ENCODE assay signal across 12 cellular contexts in the genomic region with DNA sequence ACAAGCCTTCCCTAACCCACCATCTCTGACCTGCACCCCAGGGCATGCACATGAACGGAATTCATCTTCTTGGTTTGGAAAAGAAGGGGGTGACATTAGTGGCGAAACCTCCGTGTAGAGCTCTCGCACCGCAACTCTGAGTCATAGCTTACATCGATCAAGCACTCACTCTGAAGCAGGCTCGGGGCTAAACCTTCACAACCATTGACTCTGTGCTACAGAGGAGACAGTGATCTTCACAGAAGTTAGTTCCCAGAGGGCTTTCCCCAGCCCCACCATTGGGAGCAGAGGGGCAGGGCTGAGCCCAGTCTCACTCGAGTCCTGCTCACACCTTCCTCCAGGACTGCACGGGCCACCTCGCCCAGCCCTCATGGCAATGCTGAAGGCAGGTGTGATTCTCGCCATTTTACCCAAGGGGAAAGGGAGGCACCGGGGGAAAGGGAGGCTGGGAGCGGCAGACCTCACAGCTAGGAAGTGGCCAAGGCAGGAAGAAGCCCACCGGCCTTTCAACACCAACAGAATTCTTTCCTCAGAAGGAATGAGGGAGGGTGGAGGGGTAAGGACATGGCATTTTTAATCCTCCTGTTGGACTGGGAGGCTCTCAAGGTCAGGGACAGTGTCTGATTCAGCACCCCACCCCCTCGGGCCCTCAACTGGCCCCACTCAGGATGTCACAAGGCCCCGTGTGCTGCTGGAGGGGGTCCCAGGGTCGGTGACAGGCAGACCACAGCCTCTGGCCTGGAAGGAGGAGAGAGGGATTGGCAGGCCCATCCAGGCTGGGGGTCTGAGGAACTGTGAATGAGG. TPM values are rescaled to one million over a fixed set of nuclear protein-coding genes. Genes with fewer than 3 reads are reported as not detected.
DNase-seq lines count a peak whose midpoint lies in the region; ATAC-seq, FAIRE-seq and TF ChIP-seq lines count a peak whose summit lies in the region.
"Had no signal": no experiment of that assay in that cellular context is flagged by ENCODE, and none has a peak within 500 bp of the region (broad histone marks: within the 10 kb centered on the region; RNA-seq: fewer than 3 reads in every experiment).

No MANE protein-coding gene starts in this region.

- H3K9me3 ChIP-seq in fibroblast of lung (ENCODE audit: control insufficient read depth, insufficient read depth, low read depth, low read length) (no peaks in the 10 kb centered on the region), sigmoid colon (no peaks in the 10 kb centered on the region)

- no peaks in the 10 kb centered on the region for H3K36me3 Mint-ChIP-seq in progenitor cell of endocrine pancreas (ENCODE audit: insufficient read depth)

- H3K27me3 ChIP-seq in fibroblast of lung (ENCODE audit: control insufficient read depth, insufficient read depth, low read length) (no peaks in the 10 kb centered on the region), sigmoid colon (no peaks in the 10 kb centered on the region)

- no peak for ATAC-seq in HG02852 (IDR thresholded peaks at IDR 0.05; ENCODE audit: unreplicated experiment)

- peak; percentile 67 for FAIRE-seq in RCC 7860 (lab: Jason Lieb, UNC)

- peaks cover 2% of the 10 kb centered on the region for H3K4me1 Mint-ChIP-seq in progenitor cell of endocrine pancreas (ENCODE audit: low read depth)

- H3K4me2 ChIP-seq in fibroblast of lung (ENCODE audit: extremely low read depth, insufficient read depth, low read length), result peak overlapping the region; percentile 64

- peak overlapping the region; percentile 90 for H3K27ac ChIP-seq in fibroblast of lung (ENCODE audit: insufficient read depth, low read length)
- H3K27ac ChIP-seq in sigmoid colon, result peak overlapping the region; percentile 96 to 98 (median 98)

- H3K4me3 ChIP-seq in fibroblast of lung (replicated peaks in 1 of 4; ENCODE audit: control extremely low read depth in 1 of 4, insufficient read depth in 1 of 4, low read depth in 3 of 4, low read length in 4 of 4), result peak overlapping the region in 2 of 4 experiments; percentile 1 to 21
- peak overlapping the region; percentile 7 to 88 (median 57) for H3K4me3 ChIP-seq in sigmoid colon

- H4K20me1 ChIP-seq in fibroblast of lung (ENCODE audit: control insufficient read depth, extremely low read depth, insufficient read depth, low read length), result no peaks in the 10 kb centered on the region

- H3K9me3 Mint-ChIP-seq in progenitor cell of endocrine pancreas (ENCODE audit: low read depth), result no peaks in the 10 kb centered on the region
- H3K9me3 Mint-ChIP-seq: T-helper 1 cell treated with Interleukin-12 subunit alpha and Interleukin-12 subunit beta and Interleukin-4 antibody, amounts not matched to agents 30 μg/mL and 1 μg/mL, for 36 hours had no signal

- intact Hi-C loops in sigmoid colon (cut with DNase I), result no loop called here

- H3K4me1 ChIP-seq in fibroblast of lung (ENCODE audit: control insufficient read depth, extremely low read depth, insufficient read depth, low read length), result peaks cover 33% of the 10 kb centered on the region
- H3K4me1 ChIP-seq in sigmoid colon, result peaks cover 0 to 47% (median 40%) of the 10 kb centered on the region in 4 donors

- H3K36me3 ChIP-seq in fibroblast of lung (ENCODE audit: control insufficient read depth, insufficient read depth, low read length) (no peaks in the 10 kb centered on the region), sigmoid colon (peaks cover 26 to 31% (median 30%) of the 10 kb centered on the region in 4 donors)

- peaks cover 35% of the 10 kb centered on the region for H3K79me2 ChIP-seq in fibroblast of lung (ENCODE audit: control insufficient read depth, insufficient read depth, low read length)

- 74 to 76% methylated on average over 17 of the region's 17 CpGs for WGBS in sigmoid colon, 2 donors

- no peak for TF ChIP-seq POLR2A in sigmoid colon (IDR thresholded peaks at IDR 0.05)

- no peak overlapping the region for H3K4me3 Mint-ChIP-seq in progenitor cell of endocrine pancreas (ENCODE audit: low read depth)
- H3K4me3 Mint-ChIP-seq: T-helper 1 cell treated with Interleukin-12 subunit alpha and Interleukin-12 subunit beta and Interleukin-4 antibody, amounts not matched to agents 30 μg/mL and 1 μg/mL, for 36 hours had no signal

- TF ChIP-seq CTCF in fibroblast of lung (conservative IDR thresholded peaks at IDR 0.05 in 1 of 2, IDR thresholded peaks at IDR 0.05 in 1 of 2; ENCODE audit: low read depth in 1 of 2, low read length in 2 of 2) (no peak), sigmoid colon (IDR thresholded peaks at IDR 0.05) (no peak), progenitor cell of endocrine pancreas (IDR thresholded peaks at IDR 0.05; ENCODE audit: unreplicated experiment) (no peak)

- peak; percentile 93 for DNase-seq in EL
- DNase-seq in RCC 7860 (ENCODE audit: low spot score), result peak; percentile 59
- DNase-seq in fibroblast of lung (ENCODE audit: low read depth in 2 of 2), result peak; percentile 88 to 90
- peak; percentile 74 for DNase-seq in sigmoid colon
- DNase-seq in progenitor cell of endocrine pancreas (ENCODE audit: low spot score, unreplicated experiment), result no peak
- DNase-seq in NCI-H1694 treated with DMSO at 0.1 percent for 48 hours (lab: John Stamatoyannopoulos, UW), result no peak
- no peak for DNase-seq in C1 segment of cervical spinal cord (lab: John Stamatoyannopoulos, UW)
- DNase-seq: DND-41, NCI-H2029 treated with DMSO at 0.1 percent for 48 hours, nucleus accumbens had no signal

- no peak for TF ChIP-seq EP300 in sigmoid colon (IDR thresholded peaks at IDR 0.05)

- no peak overlapping the region for H3K27ac Mint-ChIP-seq in progenitor cell of endocrine pancreas
- H3K27ac Mint-ChIP-seq: T-helper 1 cell treated with Interleukin-12 subunit alpha and Interleukin-12 subunit beta and Interleukin-4 antibody, amounts not matched to agents 30 μg/mL and 1 μg/mL, for 36 hours had no signal

- H3K27me3 Mint-ChIP-seq in progenitor cell of endocrine pancreas, result peaks cover 11% of the 10 kb centered on the region

- no peak overlapping the region for H2AFZ ChIP-seq in fibroblast of lung (ENCODE audit: low read length)

- H3K9ac ChIP-seq in fibroblast of lung (ENCODE audit: insufficient read depth, low read length), result peak overlapping the region; percentile 71

RNA-seq across cellular contexts. Expression of gene IL17B, which starts 25.9 kb away (rescaled TPM):
- not detected in 2 replicates for total RNA-seq in fibroblast of lung
- 0.34 TPM in 1 of 2 replicates, not detected in the other for polyA plus RNA-seq in fibroblast of lung
- not detected in 2 replicates for polyA plus RNA-seq in fibroblast of lung (2012)
- polyA minus RNA-seq in fibroblast of lung (ENCODE audit: low replicate concordance), result not detected in 2 replicates
- total RNA-seq in sigmoid colon, result 1 to 10 TPM; 3.0 to 9.6 (median 5.6) TPM
- polyA plus RNA-seq in sigmoid colon, result under 1 TPM in 1 of 3 donors, not detected in 2; 0.82 TPM
- not detected in 2 replicates for total RNA-seq in progenitor cell of endocrine pancreas

RNA-seq across cellular contexts. Expression of gene PCYOX1L, which starts 47.1 kb away (rescaled TPM):
- total RNA-seq in fibroblast of lung (4.9 and 7.6 TPM in 2 replicates), sigmoid colon (1 to 10 TPM; 2.5 to 3.9 (median 3.5) TPM), progenitor cell of endocrine pancreas (18.6 and 20.6 TPM in 2 replicates)
- polyA plus RNA-seq in fibroblast of lung (9.1 and 11.3 TPM in 2 replicates), sigmoid colon (1 to 10 TPM in 2 of 3 donors, under 1 TPM in 1; 0.69 to 7.4 (median 1.2) TPM)
- 7.1 and 9.4 TPM in 2 replicates for polyA plus RNA-seq in fibroblast of lung (2012)
- polyA minus RNA-seq in fibroblast of lung (ENCODE audit: low replicate concordance), result 12.6 and 15.1 TPM in 2 replicates

RNA-seq across cellular contexts. Expression of gene GRPEL2, which starts 59.6 kb away (rescaled TPM):
- total RNA-seq in fibroblast of lung, result 29.6 and 30.8 TPM in 2 replicates
- polyA plus RNA-seq in fibroblast of lung, result 14.9 and 15.3 TPM in 2 replicates
- 7.3 TPM in 2 replicates for polyA plus RNA-seq in fibroblast of lung (2012)
- polyA minus RNA-seq in fibroblast of lung (ENCODE audit: low replicate concordance), result 2.5 and 4.6 TPM in 2 replicates
- total RNA-seq in sigmoid colon, result 10 to 100 TPM in 3 of 4 donors, 1 to 10 TPM in 1; 8.8 to 16.3 (median 12.9) TPM
- 1 to 10 TPM; 2.5 to 8.7 (median 4.2) TPM for polyA plus RNA-seq in sigmoid colon
- 17.6 and 20.2 TPM in 2 replicates for total RNA-seq in progenitor cell of endocrine pancreas

Comparison
In these comparisons a context has a peak if more than half of its experiments do, and no peak if none do; other contexts are left out.
1. DNase-seq: peak in EL (single experiment), RCC 7860 (single experiment), fibroblast of lung (2 of 2) and sigmoid colon (single experiment); none in progenitor cell of endocrine pancreas (single experiment), NCI-H1694 treated with DMSO at 0.1 percent for 48 hours (single experiment) and C1 segment of cervical spinal cord (0 of 14).